Comparison of ENCODE assay signal across 31 cellular contexts in the genomic region with DNA sequence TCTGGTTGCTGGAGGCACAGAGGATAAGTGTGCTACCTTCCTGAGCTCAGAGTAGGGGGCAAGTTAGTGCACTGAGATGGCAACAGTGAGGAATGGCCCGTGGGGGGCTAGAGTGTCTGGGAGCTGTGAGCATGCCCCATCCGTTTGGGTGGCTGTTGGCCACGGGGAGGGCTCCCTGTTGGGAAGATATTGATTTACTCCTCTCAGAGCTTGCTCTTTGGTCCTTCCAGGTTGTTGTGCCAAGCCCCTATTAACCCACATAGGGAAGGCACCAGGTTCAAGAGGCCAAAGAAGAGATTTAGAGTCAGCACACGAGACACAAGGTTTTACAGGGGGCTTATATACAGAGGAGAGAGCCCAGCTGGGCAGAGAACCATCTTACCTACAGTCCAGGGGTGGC.
"Had no signal": no experiment of that assay in that cellular context is flagged by ENCODE, and none has a peak within 500 bp of the region (broad histone marks: within the 10 kb centered on the region; RNA-seq: fewer than 3 reads in every experiment).

No MANE protein-coding gene starts in this region.

- H2AFZ ChIP-seq: parathyroid adenoma had no signal

- H3K9ac ChIP-seq: parathyroid adenoma had no signal

- H3K27me3 ChIP-seq: neutrophil, ovary, spleen, suprapubic skin, testis, tibial artery, transverse colon, upper lobe of right lung, vagina had no signal

- DNase-seq: naive B cell; naive thymus-derived CD8-positive, alpha-beta T cell; nephron progenitor cell; nucleus accumbens; ovary; posterior cingulate gyrus; psoas muscle; right cardiac atrium; spleen; stimulated activated CD4-positive, alpha-beta T cell treated with anti-CD3 and anti-CD28 coated beads, Interleukin-12 subunit alpha, Interleukin-12 subunit beta, amount 100 ng/mL, for 4 hours; stimulated activated CD4-positive, alpha-beta T cell treated with anti-CD3 and anti-CD28 coated beads, Interleukin-1b, Interleukin-23, amount 100 ng/mL, for 48 hours; stimulated activated CD4-positive, alpha-beta T cell treated with anti-CD3 and anti-CD28 coated beads, Interleukin-4, amount 100 ng/mL, for 1 hour; stimulated activated CD4-positive, alpha-beta T cell treated with anti-CD3 and anti-CD28 coated beads, Interleukin-4, amount 100 ng/mL, for 4 hours; stimulated activated CD8-positive, alpha-beta memory T cell treated with anti-CD3 and anti-CD28 coated beads, Interleukin-4, amount 100 ng/mL, for 48 hours; stimulated activated naive CD4-positive, alpha-beta T cell; stimulated activated naive CD8-positive, alpha-beta T cell treated with anti-CD3 and anti-CD28 coated beads, Interleukin-15, amount 100 ng/mL, for 72 hours; stimulated activated naive CD8-positive, alpha-beta T cell treated with anti-CD3 and anti-CD28 coated beads, Interleukin-15, Interleukin-2, amounts not matched to agents 100 U/mL and 50 U/mL, for 24 hours; substantia nigra; testis; tibial artery; transverse colon; upper lobe of right lung had no signal

- H3K27ac ChIP-seq: neutrophil, ovary, parathyroid adenoma, psoas muscle, skin epidermis, spleen, suprapubic skin, testis, tibial artery, transverse colon, upper lobe of right lung, vagina had no signal

- H3K4me2 ChIP-seq: smooth muscle cell had no signal

- H3K79me2 ChIP-seq: parathyroid adenoma had no signal

- H3K36me3 ChIP-seq: neutrophil, ovary, spleen, suprapubic skin, tibial artery, transverse colon, upper lobe of right lung, vagina had no signal

- H3K9me3 ChIP-seq: neutrophil, ovary, psoas muscle, spleen, suprapubic skin, testis, tibial artery, transverse colon, upper lobe of right lung, vagina had no signal

- ATAC-seq: naive thymus-derived CD8-positive, alpha-beta T cell; natural killer cell treated with Interleukin-12 subunit alpha and Interleukin-12 subunit beta and Interleukin-15 and Interleukin-18, amount 100 ng/mL, for 72 hours; psoas muscle; right cardiac atrium; sciatic nerve; stimulated activated memory B cell treated with anti-CD40 and anti-IgM and Interleukin-4, amounts not matched to agents 10 μg/mL and 1 μg/mL and 100 μg/mL, for 72 hours; stimulated activated naive CD8-positive, alpha-beta T cell treated with anti-CD3 and anti-CD28 coated beads, Interleukin-15, amount 100 ng/mL, for 72 hours; stimulated activated naive CD8-positive, alpha-beta T cell treated with anti-CD3 and anti-CD28 coated beads, Interleukin-15, Interleukin-2, amounts not matched to agents 100 U/mL and 50 U/mL, for 24 hours; upper lobe of right lung had no signal

- H3K4me1 ChIP-seq: parathyroid adenoma, psoas muscle, spleen, suprapubic skin, testis, tibial artery, transverse colon, upper lobe of right lung, vagina had no signal

- H3K4me3 ChIP-seq: ovary, psoas muscle, skin epidermis, smooth muscle cell, spleen, suprapubic skin, testis, tibial artery, transverse colon, upper lobe of right lung, vagina had no signal
